Comparison of ENCODE assay signal across 29 cellular contexts in genomic region chr10:127386606-127387327, GRCh38.
"Had no signal": no experiment of that assay in that cellular context is flagged by ENCODE, and none has a peak within 500 bp of the region (broad histone marks: within the 10 kb centered on the region; RNA-seq: fewer than 3 reads in every experiment).

No MANE protein-coding gene starts in this region.

- H3K9me3 ChIP-seq: body of pancreas, mucosa of descending colon, right lobe of liver, suprapubic skin, uterus had no signal

- H3K27me3 Mint-ChIP-seq: activated B cell treated with CpG ODN at 0.5 μM for 24 hours; activated CD4-positive, alpha-beta T cell treated with anti-CD3 and anti-CD28 coated beads for 36 hours; activated naive CD8-positive, alpha-beta T cell treated with anti-CD3 and anti-CD28 coated beads, Interleukin-2, amount 10 ng/mL, durations not matched to agents 7 days and 5 days; dendritic cell treated with granulocyte-macrophage colony-stimulating factor and Interleukin-4, amounts not matched to agents 40 ng/mL and 50 ng/mL, for 4 days; stimulated activated naive CD8-positive, alpha-beta T cell treated with anti-CD3 and anti-CD28 coated beads, Interleukin-15, amount 100 ng/mL, for 72 hours; T-cell had no signal

- H3K4me3 Mint-ChIP-seq: activated B cell treated with CpG ODN at 0.5 μM for 24 hours; activated CD4-positive, alpha-beta T cell treated with anti-CD3 and anti-CD28 coated beads for 36 hours; activated naive CD4-positive, alpha-beta T cell treated with anti-CD3 and anti-CD28 coated beads for 36 hours; activated naive CD8-positive, alpha-beta T cell treated with anti-CD3 and anti-CD28 coated beads, Interleukin-2, amount 10 ng/mL, durations not matched to agents 7 days and 5 days; activated T-cell treated with anti-CD3 and anti-CD28 coated beads, Interleukin-2, amount 50 U/mL, for 72 hours; dendritic cell treated with granulocyte-macrophage colony-stimulating factor and Interleukin-4, amounts not matched to agents 40 ng/mL and 50 ng/mL, for 4 days; memory B cell; stimulated activated effector memory CD8-positive, alpha-beta T cell treated with anti-CD3 and anti-CD28 coated beads, Interleukin-12 subunit alpha, Interleukin-12 subunit beta, amount 100 ng/mL, for 72 hours; stimulated activated naive CD8-positive, alpha-beta T cell treated with anti-CD3 and anti-CD28 coated beads, Interleukin-15, amount 100 ng/mL, for 72 hours; T-cell had no signal

- H3K36me3 Mint-ChIP-seq: activated naive CD8-positive, alpha-beta T cell treated with anti-CD3 and anti-CD28 coated beads, Interleukin-2, amount 10 ng/mL, durations not matched to agents 7 days and 5 days; memory B cell; stimulated activated effector memory CD8-positive, alpha-beta T cell treated with anti-CD3 and anti-CD28 coated beads, Interleukin-12 subunit alpha, Interleukin-12 subunit beta, amount 100 ng/mL, for 72 hours; T-cell had no signal

- H3K4me1 ChIP-seq: body of pancreas, foreskin keratinocyte, right lobe of liver, suprapubic skin, uterus had no signal

- H3K4me1 Mint-ChIP-seq: activated B cell treated with CpG ODN at 0.5 μM for 24 hours; activated CD4-positive, alpha-beta T cell treated with anti-CD3 and anti-CD28 coated beads for 36 hours; activated naive CD8-positive, alpha-beta T cell treated with anti-CD3 and anti-CD28 coated beads, Interleukin-2, amount 10 ng/mL, durations not matched to agents 7 days and 5 days; memory B cell; stimulated activated effector memory CD8-positive, alpha-beta T cell treated with anti-CD3 and anti-CD28 coated beads, Interleukin-12 subunit alpha, Interleukin-12 subunit beta, amount 100 ng/mL, for 72 hours; stimulated activated naive CD8-positive, alpha-beta T cell treated with anti-CD3 and anti-CD28 coated beads, Interleukin-15, amount 100 ng/mL, for 72 hours; T-cell had no signal

- H3K9me3 Mint-ChIP-seq: activated B cell treated with CpG ODN at 0.5 μM for 24 hours; activated naive CD4-positive, alpha-beta T cell treated with anti-CD3 and anti-CD28 coated beads for 36 hours; activated naive CD8-positive, alpha-beta T cell treated with anti-CD3 and anti-CD28 coated beads, Interleukin-2, amount 10 ng/mL, durations not matched to agents 7 days and 5 days; dendritic cell treated with granulocyte-macrophage colony-stimulating factor and Interleukin-4, amounts not matched to agents 40 ng/mL and 50 ng/mL, for 4 days; stimulated activated effector memory CD8-positive, alpha-beta T cell treated with anti-CD3 and anti-CD28 coated beads, Interleukin-12 subunit alpha, Interleukin-12 subunit beta, amount 100 ng/mL, for 72 hours; stimulated activated naive CD8-positive, alpha-beta T cell treated with anti-CD3 and anti-CD28 coated beads, Interleukin-15, amount 100 ng/mL, for 72 hours had no signal

- DNase-seq: activated B cell treated with CpG ODN at 0.5 μM for 24 hours; activated CD4-positive, alpha-beta T cell treated with anti-CD3 and anti-CD28 coated beads for 36 hours; activated CD4-positive, alpha-beta T cell treated with anti-CD3 and anti-CD28 coated beads, Interleukin-2, amount 50 U/mL, for 4 hours; activated CD8-positive, alpha-beta memory T cell treated with anti-CD3 and anti-CD28 coated beads for 24 hours; activated CD8-positive, alpha-beta memory T cell treated with anti-CD3 and anti-CD28 coated beads, Interleukin-2, amount 50 U/mL, for 48 hours; activated effector memory CD4-positive, alpha-beta T cell treated with Interleukin-2 at 50 U/mL for 16 hours; activated naive CD4-positive, alpha-beta T cell treated with anti-CD3 and anti-CD28 coated beads for 36 hours; activated naive CD8-positive, alpha-beta T cell treated with anti-CD3 and anti-CD28 coated beads, Interleukin-2, amount 10 ng/mL, durations not matched to agents 7 days and 5 days; activated T-cell treated with anti-CD3 and anti-CD28 coated beads, Interleukin-2, amount 50 U/mL, for 72 hours; amygdala; body of pancreas; effector CD8-positive, alpha-beta T cell; foreskin keratinocyte; islet precursor cell; left cardiac atrium; mucosa of descending colon; posterior cingulate gyrus; right lobe of liver; stimulated activated CD4-positive, alpha-beta T cell treated with anti-CD3 and anti-CD28 coated beads, Interleukin-2, amount 100 ng/mL, for 24 hours; stimulated activated naive CD8-positive, alpha-beta T cell treated with anti-CD3 and anti-CD28 coated beads, Interleukin-15, amount 100 ng/mL, for 72 hours; T-cell; trophoblast cell; uterus had no signal

- H3K27ac Mint-ChIP-seq: activated B cell treated with CpG ODN at 0.5 μM for 24 hours; activated CD4-positive, alpha-beta T cell treated with anti-CD3 and anti-CD28 coated beads for 36 hours; activated naive CD4-positive, alpha-beta T cell treated with anti-CD3 and anti-CD28 coated beads for 36 hours; activated naive CD8-positive, alpha-beta T cell treated with anti-CD3 and anti-CD28 coated beads, Interleukin-2, amount 10 ng/mL, durations not matched to agents 7 days and 5 days; activated T-cell treated with anti-CD3 and anti-CD28 coated beads, Interleukin-2, amount 50 U/mL, for 72 hours; dendritic cell treated with granulocyte-macrophage colony-stimulating factor and Interleukin-4, amounts not matched to agents 40 ng/mL and 50 ng/mL, for 4 days; memory B cell; stimulated activated effector memory CD8-positive, alpha-beta T cell treated with anti-CD3 and anti-CD28 coated beads, Interleukin-12 subunit alpha, Interleukin-12 subunit beta, amount 100 ng/mL, for 72 hours; stimulated activated naive CD8-positive, alpha-beta T cell treated with anti-CD3 and anti-CD28 coated beads, Interleukin-15, amount 100 ng/mL, for 72 hours; T-cell had no signal

- H3K36me3 ChIP-seq: cardiac muscle cell, right lobe of liver, uterus had no signal

- H3K27ac ChIP-seq: body of pancreas, cardiac muscle cell, foreskin keratinocyte, right lobe of liver, skin epidermis, suprapubic skin, uterus had no signal

- H3K27me3 ChIP-seq: body of pancreas, cardiac muscle cell, foreskin keratinocyte, right lobe of liver, suprapubic skin, uterus had no signal

- ATAC-seq: activated CD4-positive, alpha-beta T cell treated with anti-CD3 and anti-CD28 coated beads for 36 hours; activated T-cell treated with anti-CD3 and anti-CD28 coated beads, Interleukin-2, amount 50 U/mL, for 72 hours; body of pancreas; foreskin keratinocyte; left cardiac atrium; mucosa of descending colon; stimulated activated effector memory CD8-positive, alpha-beta T cell treated with anti-CD3 and anti-CD28 coated beads, Interleukin-12 subunit alpha, Interleukin-12 subunit beta, amount 100 ng/mL, for 72 hours; stimulated activated naive CD8-positive, alpha-beta T cell treated with anti-CD3 and anti-CD28 coated beads, Interleukin-15, amount 100 ng/mL, for 72 hours; T-cell had no signal

- H3K4me3 ChIP-seq: body of pancreas, cardiac muscle cell, mucosa of descending colon, right lobe of liver, skin epidermis, suprapubic skin, uterus had no signal
